Comparison of ENCODE assay signal across 8 cellular contexts in the genomic region with DNA sequence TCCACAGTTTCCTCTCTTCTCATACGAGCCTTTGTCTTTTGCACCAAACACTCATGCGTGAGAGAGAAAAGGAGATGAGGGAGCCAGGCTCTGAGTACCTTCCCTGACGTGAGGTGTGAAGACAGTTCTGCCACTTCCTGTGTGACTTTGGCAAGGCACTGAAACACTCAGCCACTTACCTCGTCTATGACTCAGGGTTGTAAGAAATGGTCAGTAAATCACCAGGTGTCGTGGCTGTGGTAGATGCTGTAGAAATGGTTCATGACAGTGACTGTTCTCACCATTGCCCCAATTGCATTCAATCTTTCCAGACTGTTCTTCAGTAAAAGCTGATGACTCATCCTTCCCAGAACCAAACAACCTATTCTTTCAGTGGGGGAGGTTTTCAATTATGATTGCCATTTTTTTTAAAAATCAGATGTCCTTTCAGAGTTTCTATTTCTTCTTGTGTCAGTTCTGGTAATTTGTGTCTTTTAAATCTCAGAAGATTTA. TPM values are rescaled to one million over a fixed set of nuclear protein-coding genes. Genes with fewer than 3 reads are reported as not detected.
DNase-seq lines count a peak whose midpoint lies in the region; ATAC-seq, FAIRE-seq and TF ChIP-seq lines count a peak whose summit lies in the region.

No MANE protein-coding gene starts in this region.

- RAD21 ChIA-PET in GM12878 (lab: Charles Lee; ENCODE audit: unreplicated experiment) = no interaction called here

- H3K27ac ChIP-seq in PC-3 (ENCODE audit: low read length) = no peak overlapping the region
- no peak overlapping the region for H3K27ac ChIP-seq in GM12878 (ENCODE audit: control insufficient read depth, insufficient read depth)
- H3K27ac ChIP-seq in aorta (ENCODE audit: low read depth in 1 of 2, low read length in 2 of 2) = no peak overlapping the region

- peaks cover 11% of the 10 kb centered on the region for H3K9me3 Mint-ChIP-seq in stimulated activated effector memory CD8-positive, alpha-beta T cell treated with anti-CD3 and anti-CD28 coated beads, Interleukin-12 subunit alpha, Interleukin-12 subunit beta, amount 100 ng/mL, for 72 hours

- WGBS in GM12878 (ENCODE audit: insufficient coverage, insufficient replicate concordance, low lambda C conversion rate, missing lambda C conversion rate) = 22% methylated on average over 5 of the region's 5 CpGs
- WGBS in aorta, 2 donors = 67 to 75% methylated on average over 5 of the region's 5 CpGs

- ATAC-seq in PC-3 (peak; percentile 71), GM12878 (peak; percentile 98), GM21526 (IDR thresholded peaks at IDR 0.05; ENCODE audit: low FRiP score, unreplicated experiment) (no peak), aorta (ENCODE audit: low FRiP score) (no peak)
- ATAC-seq in stimulated activated effector memory CD8-positive, alpha-beta T cell treated with anti-CD3 and anti-CD28 coated beads, Interleukin-12 subunit alpha, Interleukin-12 subunit beta, amount 100 ng/mL, for 72 hours = peak; percentile 100

- no peaks in the 10 kb centered on the region for H3K9me2 ChIP-seq in PC-3 (replicated peaks; ENCODE audit: low read length)

- peaks cover 17% of the 10 kb centered on the region for H3K36me3 Mint-ChIP-seq in stimulated activated effector memory CD8-positive, alpha-beta T cell treated with anti-CD3 and anti-CD28 coated beads, Interleukin-12 subunit alpha, Interleukin-12 subunit beta, amount 100 ng/mL, for 72 hours

- POLR2A ChIA-PET in PC-3 (lab: Charles Lee; ENCODE audit: unreplicated experiment) = no interaction called here
- POLR2A ChIA-PET in GM12878 (lab: Charles Lee) = no interaction called here

- peaks cover 37% of the 10 kb centered on the region for H3K4me1 Mint-ChIP-seq in stimulated activated effector memory CD8-positive, alpha-beta T cell treated with anti-CD3 and anti-CD28 coated beads, Interleukin-12 subunit alpha, Interleukin-12 subunit beta, amount 100 ng/mL, for 72 hours

- no peaks in the 10 kb centered on the region for H3K36me3 ChIP-seq in PC-3 (ENCODE audit: low read depth, low read length)
- no peaks in the 10 kb centered on the region for H3K36me3 ChIP-seq in GM12878 (ENCODE audit: control insufficient read depth in 2 of 2, insufficient read depth in 2 of 2, low read length in 1 of 2)
- H3K36me3 ChIP-seq in aorta (ENCODE audit: control insufficient read depth in 1 of 2, insufficient read depth in 2 of 2, low read length in 1 of 2) = no peaks in the 10 kb centered on the region

- peak; percentile 78 to 83 for TF ChIP-seq EP300 in GM12878 (IDR thresholded peaks at IDR 0.05; ENCODE audit: borderline replicate concordance in 1 of 2, control insufficient read depth in 1 of 2, low read depth in 2 of 2, low read length in 2 of 2)

- no peak for TF ChIP-seq RAD21 in GM12878 (IDR thresholded peaks at IDR 0.05; ENCODE audit: insufficient read depth, low read depth, low read length)

- H3K4me3 Mint-ChIP-seq in stimulated activated effector memory CD8-positive, alpha-beta T cell treated with anti-CD3 and anti-CD28 coated beads, Interleukin-12 subunit alpha, Interleukin-12 subunit beta, amount 100 ng/mL, for 72 hours = peak overlapping the region; percentile 15

- in situ Hi-C loops in GM12878 (cut with MboI) = no loop called here

- H3K4me3 ChIP-seq in PC-3 (ENCODE audit: low read length) (no peak overlapping the region), GM12878 (no peak overlapping the region), aorta (ENCODE audit: low read length in 2 of 2) (no peak overlapping the region)

- H3K79me2 ChIP-seq in PC-3 (ENCODE audit: low read length) (no peaks in the 10 kb centered on the region), GM12878 (ENCODE audit: control insufficient read depth, insufficient read depth, low read length) (no peaks in the 10 kb centered on the region)

- H3F3A ChIP-seq in PC-3 (ENCODE audit: low read length, unreplicated experiment) = no peaks in the 10 kb centered on the region

- no peak overlapping the region for H3K9ac ChIP-seq in PC-3 (ENCODE audit: low read length)
- no peak overlapping the region for H3K9ac ChIP-seq in GM12878 (ENCODE audit: control insufficient read depth, insufficient read depth, low read length)

- CTCF ChIA-PET in PC-3 (lab: Charles Lee) (no interaction called here), GM12878 (lab: Yijun Ruan, JAX) (interaction anchor here (0.6 kb wide), 1 partner anchor 53 kb away, joined by 3 read pairs; no protein-coding TSS in a partner anchor)

- H3K4me2 ChIP-seq in PC-3 (ENCODE audit: low read length) (no peak overlapping the region), GM12878 (ENCODE audit: control insufficient read depth, insufficient read depth) (0 out of 2 replicates have a peak overlapping the region, but pooled peaks have one; percentile 14)

- SMC1A ChIA-PET in GM12878 (lab: Charles Lee; ENCODE audit: uncharacterized antibody, unreplicated experiment) = interaction anchor here (1.1 to 2.6 kb wide), 4 partner anchors 14 to 71 kb away, joined by 3 to 6 read pairs (median 4); no protein-coding TSS in a partner anchor

- no TSS peak for BruUV-seq in PC-3 (replicated peaks; lab: Mats Ljungman, UMichigan)
- BruUV-seq in GM12878 (replicated peaks; lab: Mats Ljungman, UMichigan) = no TSS peak

- H3K27me3 ChIP-seq in PC-3 (ENCODE audit: low read length) (peaks cover 47% of the 10 kb centered on the region), GM12878 (replicated peaks in 1 of 2; ENCODE audit: control insufficient read depth in 2 of 2, insufficient read depth in 2 of 2, low read length in 1 of 2) (no peaks in the 10 kb centered on the region), aorta (ENCODE audit: control insufficient read depth in 1 of 2, insufficient read depth in 2 of 2, low read length in 1 of 2) (no peaks in the 10 kb centered on the region)

- H2AFZ ChIP-seq in PC-3 (ENCODE audit: low read length) (no peak overlapping the region), GM12878 (ENCODE audit: control insufficient read depth, low read depth, low read length) (no peak overlapping the region)

- peak; percentile 15 to 19 for DNase-seq in activated CD8-positive, alpha-beta memory T cell treated with anti-CD3 and anti-CD28 coated beads for 4 hours (ENCODE audit: low read depth in 2 of 2)
- DNase-seq in activated CD8-positive, alpha-beta memory T cell treated with anti-CD3 and anti-CD28 coated beads, Interleukin-2, amount 50 U/mL, for 48 hours = no peak
- DNase-seq in PC-3 = peak; percentile 61
- DNase-seq in GM12878 (ENCODE audit: low read depth, low spot score) = peak; percentile 72
- DNase-seq in stimulated activated effector memory CD8-positive, alpha-beta T cell treated with anti-CD3 and anti-CD28 coated beads, Interleukin-12 subunit alpha, Interleukin-12 subunit beta, amount 100 ng/mL, for 72 hours (ENCODE audit: low spot score in 2 of 2) = peak; percentile 31 to 85
- no peak for DNase-seq in aorta
- no peak for DNase-seq in GM10266 (ENCODE audit: extremely low spot score)

- TF ChIP-seq CTCF in PC-3 (conservative IDR thresholded peaks at IDR 0.05; ENCODE audit: low read depth, low read length) = no peak
- TF ChIP-seq CTCF in GM12878 (IDR thresholded peaks at IDR 0.05 in 2 of 3, conservative IDR thresholded peaks at IDR 0.05 in 1 of 3; ENCODE audit: control insufficient read depth in 2 of 3, extremely low read depth in 1 of 3, insufficient read depth in 1 of 3, low read depth in 3 of 3, low read length in 3 of 3) = no peak
- no peak for TF ChIP-seq CTCF in GM10266 (IDR thresholded peaks at IDR 0.05; ENCODE audit: control insufficient read depth, insufficient read depth, low read depth, missing control alignments)

- intact Hi-C loops in PC-3 (cut with micrococcal nuclease) (no loop called here), GM12878 (cut with micrococcal nuclease; ENCODE audit: unreplicated experiment) (no loop called here), aorta (cut with DNase I) (no loop called here)

- FAIRE-seq in GM12878 (lab: Jason Lieb, UNC) = peak; percentile 94

- H3K27ac Mint-ChIP-seq in stimulated activated effector memory CD8-positive, alpha-beta T cell treated with anti-CD3 and anti-CD28 coated beads, Interleukin-12 subunit alpha, Interleukin-12 subunit beta, amount 100 ng/mL, for 72 hours = peak overlapping the region; percentile 84

- H4K20me1 ChIP-seq in PC-3 (ENCODE audit: low read length) (no peaks in the 10 kb centered on the region), GM12878 (ENCODE audit: control insufficient read depth, insufficient read depth) (no peaks in the 10 kb centered on the region)

- TF ChIP-seq POLR2A in GM12878 (IDR thresholded peaks at IDR 0.05; ENCODE audit: low read depth, low read length) = no peak

- H3K4me1 ChIP-seq in PC-3 (ENCODE audit: insufficient read depth, low read length) (peaks cover 5% of the 10 kb centered on the region; the same call in 1 of the 2 replicates), GM12878 (ENCODE audit: control insufficient read depth, insufficient read depth, low read length) (peaks cover 5% of the 10 kb centered on the region), aorta (ENCODE audit: control insufficient read depth in 1 of 2, insufficient read depth in 2 of 2, low read length in 2 of 2) (no peaks in the 10 kb centered on the region)

- H3K9me3 ChIP-seq in PC-3 (ENCODE audit: low read length) (no peaks in the 10 kb centered on the region), GM12878 (replicated peaks; ENCODE audit: control insufficient read depth, insufficient read depth, low read length) (peaks cover 4% of the 10 kb centered on the region), aorta (ENCODE audit: control insufficient read depth, low read length) (peaks cover 7% of the 10 kb centered on the region)

TF ChIP-seq in GM12878, 131 proteins besides CTCF, POLR2A, EP300 and RAD21 (continues in another document):
- no peak for TF ChIP-seq ASH2L (IDR thresholded peaks at IDR 0.05; ENCODE audit: borderline replicate concordance, low read depth)

RNA-seq across cellular contexts. Expression of a gene that starts 49.2 kb away (rescaled TPM):
- total RNA-seq in PC-3 (2014; rRNA removed) = not detected in 2 replicates
- 44.9 and 56.6 TPM in 2 replicates for total RNA-seq in GM12878 (2013; cell fraction: nucleolus; rRNA removed)
- 2.3 and 2.8 TPM in 2 replicates for total RNA-seq in GM12878 (2014; rRNA removed)
- 1.3 and 1.5 TPM in 2 replicates for total RNA-seq in GM12878 (2014; rRNA removed; fragmentation: Illumina TruSeq; extraction: Trizol)
- total RNA-seq in GM12878 (2021) = 35.4 and 42.6 TPM in 2 replicates
- polyA plus RNA-seq in GM12878 (2011; ENCODE audit: low read depth) = 4.5 TPM
- polyA plus RNA-seq in GM12878 (2011; rRNA removed) = 0.75 and 1.6 TPM in 2 replicates
- 1.8 and 2.5 TPM in 2 replicates for polyA plus RNA-seq in GM12878 (2011; cell fraction: cytosol; rRNA removed)
- 18.7 and 22.6 TPM in 2 replicates for polyA plus RNA-seq in GM12878 (2011; cell fraction: nucleus; rRNA removed)
- polyA plus RNA-seq in GM12878 (2012) = 12.9 and 17.4 TPM in 2 replicates
- polyA plus RNA-seq in GM12878 (2014; fragmentation: Illumina TruSeq; extraction: Trizol) = 5.6 and 6.6 TPM in 2 replicates
- 1 to 10 TPM in 1 of 2 experiments, under 1 TPM in 1; 0.69 to 1.5 TPM for polyA plus RNA-seq in GM12878 (2014; fragmentation: Nextera tagmentation; extraction: Ambion mirVana)
- polyA plus RNA-seq in GM12878 (2014; rRNA removed) = 10.2 and 15.6 TPM in 2 replicates
- polyA plus RNA-seq in GM12878 (2016; fragmentation: Nextera tagmentation; extraction: Ambion mirVana) = 10 to 100 TPM; 14.2 to 14.9 TPM
- 1.7 and 7.0 TPM in 2 replicates for polyA minus RNA-seq in GM12878 (2011; rRNA and poly(A)+ RNA removed)
- polyA minus RNA-seq in GM12878 (2011; cell fraction: cytosol; rRNA and poly(A)+ RNA removed) = 4.5 and 5.3 TPM in 2 replicates
- 4.8 and 7.7 TPM in 2 replicates for polyA minus RNA-seq in GM12878 (2011; cell fraction: nucleus; rRNA and poly(A)+ RNA removed)
- total RNA-seq in aorta = 1 to 10 TPM; 4.4 to 9.4 TPM
- 1 to 10 TPM in 1 of 2 donors, under 1 TPM in 1; 0.18 to 1.0 TPM for polyA plus RNA-seq in aorta

Comparison
In these comparisons a context has a peak if more than half of its experiments do, and no peak if none do; other contexts are left out.
1. DNase-seq: peak in activated CD8-positive, alpha-beta memory T cell treated with anti-CD3 and anti-CD28 coated beads for 4 hours (2 of 2), PC-3 (single experiment), GM12878 (single experiment) and stimulated activated effector memory CD8-positive, alpha-beta T cell treated with anti-CD3 and anti-CD28 coated beads, Interleukin-12 subunit alpha, Interleukin-12 subunit beta, amount 100 ng/mL, for 72 hours (2 of 2); none in activated CD8-positive, alpha-beta memory T cell treated with anti-CD3 and anti-CD28 coated beads, Interleukin-2, amount 50 U/mL, for 48 hours (single experiment), aorta (0 of 2) and GM10266 (single experiment).
2. ATAC-seq: peak in PC-3 (single experiment), GM12878 (single experiment) and stimulated activated effector memory CD8-positive, alpha-beta T cell treated with anti-CD3 and anti-CD28 coated beads, Interleukin-12 subunit alpha, Interleukin-12 subunit beta, amount 100 ng/mL, for 72 hours (single experiment); none in GM21526 (single experiment) and aorta (single experiment).